Comparison of ENCODE assay signal across 1 cellular context in the genomic region with DNA sequence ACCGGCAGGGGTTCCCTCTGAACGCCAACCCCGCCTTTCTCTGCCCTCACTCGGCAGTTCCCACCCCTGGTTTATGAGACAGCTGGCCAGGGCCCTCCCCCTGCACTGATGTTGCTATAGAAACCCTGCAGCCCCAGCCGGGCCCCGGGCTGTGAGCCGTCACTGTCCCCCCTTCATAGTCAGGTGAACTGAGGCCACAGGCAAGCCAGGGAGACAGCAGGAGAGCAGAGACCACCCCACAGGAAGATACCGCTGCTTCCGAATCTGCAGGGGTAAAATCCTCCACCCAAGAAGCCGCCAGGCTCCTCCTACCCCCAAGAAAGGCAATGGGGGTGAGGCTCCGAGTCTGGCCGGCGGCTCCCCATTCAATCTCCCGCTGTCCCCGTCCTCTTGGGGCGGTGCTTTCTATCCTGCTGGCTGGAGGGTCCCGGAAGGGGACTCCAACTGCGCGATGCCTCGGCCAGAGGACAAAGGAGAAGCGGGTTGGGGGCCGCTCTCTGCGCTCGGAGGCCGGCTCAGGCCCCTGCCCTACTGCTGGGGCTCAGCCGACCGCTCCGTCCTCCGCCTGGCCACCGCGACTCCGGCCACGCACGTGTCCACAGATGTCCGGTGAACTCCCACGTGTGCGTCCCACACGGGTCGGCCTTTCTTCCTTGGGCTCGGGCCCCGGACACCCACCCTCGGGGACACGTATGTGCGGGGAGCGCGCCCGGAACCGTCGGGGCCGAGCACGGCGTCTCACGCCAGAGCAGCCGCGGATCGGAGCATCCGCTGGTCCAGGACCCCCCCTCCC.
A peak's percentile ranks its signal among the peaks of the same experiment; 100 is the strongest.
TF ChIP-seq lines count a peak whose summit lies in the region.

No MANE protein-coding gene starts in this region.

TF ChIP-seq in HEK293, 187 proteins besides CTCF, POLR2A, EP300 and RAD21 (continued from another document and continues in another):
- TF ChIP-seq INSM2 (tag by site-specific recombination; IDR thresholded peaks at IDR 0.05) (no peak), ZNF510 (tag by site-specific recombination; IDR thresholded peaks at IDR 0.05; ENCODE audit: insufficient replicate concordance) (no peak), ZNF561 (tag by site-specific recombination; IDR thresholded peaks at IDR 0.05; ENCODE audit: borderline replicate concordance) (peak; percentile 30; the same call in 1 of the 2 replicates), ZBTB20 (tag by site-specific recombination; IDR thresholded peaks at IDR 0.05) (peak; percentile 78), ZNF747 (tag by site-specific recombination; IDR thresholded peaks at IDR 0.05) (no peak), ZNF202 (tag by site-specific recombination; IDR thresholded peaks at IDR 0.05; ENCODE audit: borderline replicate concordance) (no peak), ZNF302 (tag by site-specific recombination; IDR thresholded peaks at IDR 0.05; ENCODE audit: low read depth) (no peak), ZNF184 (tag by site-specific recombination; IDR thresholded peaks at IDR 0.05) (no peak), OSR2 (tag by site-specific recombination; IDR thresholded peaks at IDR 0.05) (peak; percentile 68), ZFP41 (tag by site-specific recombination; IDR thresholded peaks at IDR 0.05; ENCODE audit: borderline replicate concordance) (no peak), KLF8 (tag by site-specific recombination; IDR thresholded peaks at IDR 0.05) (peak; percentile 11; the same call in 1 of the 2 replicates), ZNF16 (tag by site-specific recombination; IDR thresholded peaks at IDR 0.05; ENCODE audit: low read depth) (no peak), GLIS2 (tag by site-specific recombination; IDR thresholded peaks at IDR 0.05) (peak; percentile 91), ZNF610 (tag by site-specific recombination; IDR thresholded peaks at IDR 0.05; ENCODE audit: borderline replicate concordance) (no peak), HIC1 (tag by site-specific recombination; IDR thresholded peaks at IDR 0.05) (no peak), ZNF112 (tag by site-specific recombination; IDR thresholded peaks at IDR 0.05) (no peak), MYNN (tag by site-specific recombination; IDR thresholded peaks at IDR 0.05; ENCODE audit: borderline replicate concordance) (no peak), ZNF660 (tag by site-specific recombination; IDR thresholded peaks at IDR 0.05) (no peak), ZFP37 (tag by site-specific recombination; IDR thresholded peaks at IDR 0.05) (no peak), ZNF596 (tag by site-specific recombination; IDR thresholded peaks at IDR 0.05) (no peak), ZSCAN5A (tag by site-specific recombination; IDR thresholded peaks at IDR 0.05) (no peak), ZNF518A (tag by site-specific recombination; conservative IDR thresholded peaks at IDR 0.05; ENCODE audit: low read depth) (no peak), ZNF354C (tag by site-specific recombination; IDR thresholded peaks at IDR 0.05; ENCODE audit: borderline replicate concordance, low read depth) (no peak)
- TF ChIP-seq, protein P1, sequence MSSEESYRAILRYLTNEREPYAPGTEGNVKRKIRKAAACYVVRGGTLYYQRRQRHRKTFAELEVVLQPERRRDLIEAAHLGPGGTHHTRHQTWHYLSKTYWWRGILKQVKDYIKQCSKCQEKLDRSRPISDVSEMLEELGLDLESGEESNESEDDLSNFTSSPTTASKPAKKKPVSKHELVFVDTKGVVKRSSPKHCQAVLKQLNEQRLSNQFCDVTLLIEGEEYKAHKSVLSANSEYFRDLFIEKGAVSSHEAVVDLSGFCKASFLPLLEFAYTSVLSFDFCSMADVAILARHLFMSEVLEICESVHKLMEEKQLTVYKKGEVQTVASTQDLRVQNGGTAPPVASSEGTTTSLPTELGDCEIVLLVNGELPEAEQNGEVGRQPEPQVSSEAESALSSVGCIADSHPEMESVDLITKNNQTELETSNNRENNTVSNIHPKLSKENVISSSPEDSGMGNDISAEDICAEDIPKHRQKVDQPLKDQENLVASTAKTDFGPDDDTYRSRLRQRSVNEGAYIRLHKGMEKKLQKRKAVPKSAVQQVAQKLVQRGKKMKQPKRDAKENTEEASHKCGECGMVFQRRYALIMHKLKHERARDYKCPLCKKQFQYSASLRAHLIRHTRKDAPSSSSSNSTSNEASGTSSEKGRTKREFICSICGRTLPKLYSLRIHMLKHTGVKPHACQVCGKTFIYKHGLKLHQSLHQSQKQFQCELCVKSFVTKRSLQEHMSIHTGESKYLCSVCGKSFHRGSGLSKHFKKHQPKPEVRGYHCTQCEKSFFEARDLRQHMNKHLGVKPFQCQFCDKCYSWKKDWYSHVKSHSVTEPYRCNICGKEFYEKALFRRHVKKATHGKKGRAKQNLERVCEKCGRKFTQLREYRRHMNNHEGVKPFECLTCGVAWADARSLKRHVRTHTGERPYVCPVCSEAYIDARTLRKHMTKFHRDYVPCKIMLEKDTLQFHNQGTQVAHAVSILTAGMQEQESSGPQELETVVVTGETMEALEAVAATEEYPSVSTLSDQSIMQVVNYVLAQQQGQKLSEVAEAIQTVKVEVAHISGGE (tag by site-specific recombination; conservative IDR thresholded peaks at IDR 0.05; ENCODE audit: low read depth), result 0 out of 2 replicates have a peak, but pooled peaks have one; percentile 35
- TF ChIP-seq, protein P2, sequence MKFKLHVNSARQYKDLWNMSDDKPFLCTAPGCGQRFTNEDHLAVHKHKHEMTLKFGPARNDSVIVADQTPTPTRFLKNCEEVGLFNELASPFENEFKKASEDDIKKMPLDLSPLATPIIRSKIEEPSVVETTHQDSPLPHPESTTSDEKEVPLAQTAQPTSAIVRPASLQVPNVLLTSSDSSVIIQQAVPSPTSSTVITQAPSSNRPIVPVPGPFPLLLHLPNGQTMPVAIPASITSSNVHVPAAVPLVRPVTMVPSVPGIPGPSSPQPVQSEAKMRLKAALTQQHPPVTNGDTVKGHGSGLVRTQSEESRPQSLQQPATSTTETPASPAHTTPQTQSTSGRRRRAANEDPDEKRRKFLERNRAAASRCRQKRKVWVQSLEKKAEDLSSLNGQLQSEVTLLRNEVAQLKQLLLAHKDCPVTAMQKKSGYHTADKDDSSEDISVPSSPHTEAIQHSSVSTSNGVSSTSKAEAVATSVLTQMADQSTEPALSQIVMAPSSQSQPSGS (tag by site-specific recombination; IDR thresholded peaks at IDR 0.05; ENCODE audit: low read depth), result no peak; the same call in 1 of the 2 replicates
- TF ChIP-seq, protein P3, sequence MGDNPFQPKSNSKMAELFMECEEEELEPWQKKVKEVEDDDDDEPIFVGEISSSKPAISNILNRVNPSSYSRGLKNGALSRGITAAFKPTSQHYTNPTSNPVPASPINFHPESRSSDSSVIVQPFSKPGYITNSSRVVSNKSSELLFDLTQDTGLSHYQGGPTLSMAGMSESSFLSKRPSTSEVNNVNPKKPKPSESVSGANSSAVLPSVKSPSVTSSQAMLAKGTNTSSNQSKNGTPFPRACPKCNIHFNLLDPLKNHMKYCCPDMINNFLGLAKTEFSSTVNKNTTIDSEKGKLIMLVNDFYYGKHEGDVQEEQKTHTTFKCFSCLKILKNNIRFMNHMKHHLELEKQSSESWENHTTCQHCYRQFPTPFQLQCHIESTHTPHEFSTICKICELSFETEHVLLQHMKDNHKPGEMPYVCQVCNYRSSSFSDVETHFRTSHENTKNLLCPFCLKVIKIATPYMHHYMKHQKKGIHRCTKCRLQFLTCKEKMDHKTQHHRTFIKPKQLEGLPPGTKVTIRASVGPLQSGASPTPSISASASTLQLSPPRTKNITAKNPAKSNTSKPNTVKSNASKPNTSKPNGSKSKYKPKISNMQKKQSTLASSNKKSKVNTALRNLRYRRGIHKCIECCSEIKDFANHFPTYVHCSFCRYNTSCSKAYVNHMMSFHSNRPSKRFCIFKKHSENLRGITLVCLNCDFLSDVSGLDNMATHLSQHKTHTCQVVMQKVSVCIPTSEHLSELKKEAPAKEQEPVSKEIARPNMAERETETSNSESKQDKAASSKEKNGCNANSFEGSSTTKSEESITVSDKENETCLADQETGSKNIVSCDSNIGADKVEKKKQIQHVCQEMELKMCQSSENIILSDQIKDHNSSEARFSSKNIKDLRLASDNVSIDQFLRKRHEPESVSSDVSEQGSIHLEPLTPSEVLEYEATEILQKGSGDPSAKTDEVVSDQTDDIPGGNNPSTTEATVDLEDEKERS (tag by site-specific recombination; IDR thresholded peaks at IDR 0.05), result no peak
- TF ChIP-seq, protein P4, sequence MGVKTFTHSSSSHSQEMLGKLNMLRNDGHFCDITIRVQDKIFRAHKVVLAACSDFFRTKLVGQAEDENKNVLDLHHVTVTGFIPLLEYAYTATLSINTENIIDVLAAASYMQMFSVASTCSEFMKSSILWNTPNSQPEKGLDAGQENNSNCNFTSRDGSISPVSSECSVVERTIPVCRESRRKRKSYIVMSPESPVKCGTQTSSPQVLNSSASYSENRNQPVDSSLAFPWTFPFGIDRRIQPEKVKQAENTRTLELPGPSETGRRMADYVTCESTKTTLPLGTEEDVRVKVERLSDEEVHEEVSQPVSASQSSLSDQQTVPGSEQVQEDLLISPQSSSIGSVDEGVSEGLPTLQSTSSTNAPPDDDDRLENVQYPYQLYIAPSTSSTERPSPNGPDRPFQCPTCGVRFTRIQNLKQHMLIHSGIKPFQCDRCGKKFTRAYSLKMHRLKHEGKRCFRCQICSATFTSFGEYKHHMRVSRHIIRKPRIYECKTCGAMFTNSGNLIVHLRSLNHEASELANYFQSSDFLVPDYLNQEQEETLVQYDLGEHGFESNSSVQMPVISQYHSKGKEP (tag by site-specific recombination; IDR thresholded peaks at IDR 0.05), result peak; percentile 45; the same call in 1 of the 2 replicates
- TF ChIP-seq, protein P5, sequence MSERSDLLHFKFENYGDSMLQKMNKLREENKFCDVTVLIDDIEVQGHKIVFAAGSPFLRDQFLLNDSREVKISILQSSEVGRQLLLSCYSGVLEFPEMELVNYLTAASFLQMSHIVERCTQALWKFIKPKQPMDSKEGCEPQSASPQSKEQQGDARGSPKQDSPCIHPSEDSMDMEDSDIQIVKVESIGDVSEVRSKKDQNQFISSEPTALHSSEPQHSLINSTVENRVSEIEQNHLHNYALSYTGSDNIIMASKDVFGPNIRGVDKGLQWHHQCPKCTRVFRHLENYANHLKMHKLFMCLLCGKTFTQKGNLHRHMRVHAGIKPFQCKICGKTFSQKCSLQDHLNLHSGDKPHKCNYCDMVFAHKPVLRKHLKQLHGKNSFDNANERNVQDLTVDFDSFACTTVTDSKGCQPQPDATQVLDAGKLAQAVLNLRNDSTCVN (tag by site-specific recombination; optimal IDR thresholded peaks at IDR 0.05), result peak; percentile 88
